19 cellular contexts compared by ENCODE assay signal in genomic region chr2:240503848-240504247, GRCh38. TPM values are rescaled to one million over a fixed set of nuclear protein-coding genes. Genes with fewer than 3 reads are reported as not detected.
DNase-seq lines count a peak whose midpoint lies in the region; ATAC-seq lines count a peak whose summit lies in the region.
"Had no signal": no experiment of that assay in that cellular context is flagged by ENCODE, and none has a peak within 500 bp of the region (broad histone marks: within the 10 kb centered on the region; RNA-seq: fewer than 3 reads in every experiment).

No MANE protein-coding gene starts in this region.

- H3K4me3 ChIP-seq in H7 (ENCODE audit: insufficient read depth, low read depth, low read length): no peak overlapping the region
- H3K4me3 ChIP-seq: A549; BLaER1 treated with 17β-estradiol and CSF1 and Interleukin-3, amounts not matched to agents 10 nM and 100 nM had no signal

- H3K9me3 Mint-ChIP-seq in activated CD8-positive, alpha-beta memory T cell treated with anti-CD3 and anti-CD28 coated beads, Interleukin-2, amount 10 ng/mL, durations not matched to agents 7 days and 5 days (ENCODE audit: low read depth): no peaks in the 10 kb centered on the region
- H3K9me3 Mint-ChIP-seq: CD8-positive, alpha-beta memory T cell; HFFc6 had no signal

- no peak overlapping the region for H3K4me3 Mint-ChIP-seq in activated CD8-positive, alpha-beta memory T cell treated with anti-CD3 and anti-CD28 coated beads, Interleukin-2, amount 10 ng/mL, durations not matched to agents 7 days and 5 days
- H3K4me3 Mint-ChIP-seq: CD8-positive, alpha-beta memory T cell; HFFc6 had no signal

- H3K27ac Mint-ChIP-seq in activated CD8-positive, alpha-beta memory T cell treated with anti-CD3 and anti-CD28 coated beads, Interleukin-2, amount 10 ng/mL, durations not matched to agents 7 days and 5 days: no peak overlapping the region
- H3K27ac Mint-ChIP-seq: CD8-positive, alpha-beta memory T cell; HFFc6 had no signal

- intact Hi-C loops in sciatic nerve (cut with DNase I): no loop called here

- peak; percentile 16 for DNase-seq in activated CD8-positive, alpha-beta memory T cell treated with anti-CD3 and anti-CD28 coated beads, Interleukin-2, amount 10 ng/mL, durations not matched to agents 7 days and 5 days
- no peak for DNase-seq in activated CD8-positive, alpha-beta memory T cell treated with anti-CD3 and anti-CD28 coated beads, Interleukin-2, amount 50 U/mL, for 4 hours
- DNase-seq in H7 (peak; percentile 13), left lobe of liver (ENCODE audit: low spot score) (peak; percentile 6), sciatic nerve (ENCODE audit: low spot score) (peak; percentile 21), HuH-7 (ENCODE audit: low spot score) (no peak)
- DNase-seq: CD8-positive, alpha-beta memory T cell; DMS79; GOT3; HFFc6; NCI-H1436; NCI-H2081; NCI-H510A had no signal

- no peak for ATAC-seq in activated CD8-positive, alpha-beta memory T cell treated with anti-CD3 and anti-CD28 coated beads, Interleukin-2, amount 10 ng/mL, durations not matched to agents 7 days and 5 days
- no peak for ATAC-seq in left lobe of liver
- ATAC-seq in sciatic nerve: no peak
- no peak for ATAC-seq in HG03460 (IDR thresholded peaks at IDR 0.05; ENCODE audit: unreplicated experiment)
- no peak for ATAC-seq in HG03342 (IDR thresholded peaks at IDR 0.05; ENCODE audit: unreplicated experiment)
- ATAC-seq: A549, HepG2, Panc1 had no signal

- H3K27me3 ChIP-seq in H7 (ENCODE audit: control insufficient read depth, insufficient read depth, low read length): no peaks in the 10 kb centered on the region
- H3K27me3 ChIP-seq: BLaER1 treated with 17β-estradiol and CSF1 and Interleukin-3, amounts not matched to agents 10 nM and 100 nM had no signal

- no peaks in the 10 kb centered on the region for H3K36me3 ChIP-seq in H7 (replicated peaks; ENCODE audit: control insufficient read depth, insufficient read depth, low read length)

- no peaks in the 10 kb centered on the region for H3K27me3 Mint-ChIP-seq in activated CD8-positive, alpha-beta memory T cell treated with anti-CD3 and anti-CD28 coated beads, Interleukin-2, amount 10 ng/mL, durations not matched to agents 7 days and 5 days
- H3K27me3 Mint-ChIP-seq: CD8-positive, alpha-beta memory T cell had no signal

- CTCF ChIA-PET in activated CD8-positive, alpha-beta memory T cell treated with anti-CD3 and anti-CD28 coated beads, Interleukin-2, amount 10 ng/mL, durations not matched to agents 7 days and 5 days (lab: Charles Lee): interaction anchor here (1.1 to 1.2 kb wide), 2 partner anchors 10 to 569 kb away, joined by 3 to 6 read pairs; no protein-coding TSS in a partner anchor

- no peaks in the 10 kb centered on the region for H3K4me1 Mint-ChIP-seq in activated CD8-positive, alpha-beta memory T cell treated with anti-CD3 and anti-CD28 coated beads, Interleukin-2, amount 10 ng/mL, durations not matched to agents 7 days and 5 days
- H3K4me1 Mint-ChIP-seq: CD8-positive, alpha-beta memory T cell had no signal

- peaks cover 3% of the 10 kb centered on the region for H3K36me3 Mint-ChIP-seq in activated CD8-positive, alpha-beta memory T cell treated with anti-CD3 and anti-CD28 coated beads, Interleukin-2, amount 10 ng/mL, durations not matched to agents 7 days and 5 days

RNA-seq across cellular contexts. Expression of gene ANKMY1, which starts 53.9 kb away (rescaled TPM):
- total RNA-seq in activated CD8-positive, alpha-beta memory T cell treated with anti-CD3 and anti-CD28 coated beads, Interleukin-2, amount 10 ng/mL, durations not matched to agents 7 days and 5 days: 10 to 100 TPM; 21.3 to 33.5 TPM
- total RNA-seq in H7 (2014; rRNA removed; shearing (Covaris generic)): 3.6 and 8.9 TPM in 2 replicates
- total RNA-seq in left lobe of liver (13.1 TPM), sciatic nerve (30.7 TPM)

RNA-seq across cellular contexts. Expression of gene DUSP28, which starts 56.3 kb away (rescaled TPM):
- 10 to 100 TPM; 10.0 to 10.1 TPM for total RNA-seq in activated CD8-positive, alpha-beta memory T cell treated with anti-CD3 and anti-CD28 coated beads, Interleukin-2, amount 10 ng/mL, durations not matched to agents 7 days and 5 days
- total RNA-seq in H7 (2014; rRNA removed; shearing (Covaris generic)): 2.4 and 2.5 TPM in 2 replicates
- 2.0 TPM for total RNA-seq in left lobe of liver
- 4.5 TPM for total RNA-seq in sciatic nerve

Comparison
In these comparisons a context has a peak if more than half of its experiments do, and no peak if none do; other contexts are left out.
1. DNase-seq: peak in activated CD8-positive, alpha-beta memory T cell treated with anti-CD3 and anti-CD28 coated beads, Interleukin-2, amount 10 ng/mL, durations not matched to agents 7 days and 5 days (single experiment), H7 (single experiment), left lobe of liver (single experiment) and sciatic nerve (single experiment); none in activated CD8-positive, alpha-beta memory T cell treated with anti-CD3 and anti-CD28 coated beads, Interleukin-2, amount 50 U/mL, for 4 hours (single experiment) and HuH-7 (single experiment).